ENCODE assay signal across 8 cellular contexts in the genomic region with DNA sequence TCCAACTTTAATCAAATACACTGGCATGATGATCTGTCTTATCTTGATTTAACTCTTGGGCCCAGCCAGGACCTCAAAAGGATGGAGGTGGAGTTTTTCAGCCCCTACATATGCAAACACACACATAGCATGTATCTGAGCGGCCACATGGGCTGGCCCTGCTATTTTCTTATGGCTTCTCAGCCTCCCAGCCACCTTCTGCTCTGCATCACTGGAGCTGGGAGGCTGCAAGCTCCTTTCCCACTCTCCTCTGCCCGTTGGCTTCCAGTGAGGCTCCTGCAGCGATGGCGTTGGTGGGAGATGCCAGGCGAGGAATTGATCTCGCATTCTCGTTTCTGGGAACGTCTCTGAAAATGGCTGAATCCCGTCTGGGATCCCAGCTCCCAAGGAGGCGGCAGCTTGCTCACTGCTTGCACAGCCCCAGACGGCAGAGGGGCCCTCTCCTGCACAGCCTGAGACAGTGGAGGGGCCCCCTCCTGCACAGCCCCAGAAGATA.
DNase-seq lines count a peak whose midpoint lies in the region; ATAC-seq and TF ChIP-seq lines count a peak whose summit lies in the region.

No MANE protein-coding gene starts in this region.

- peak overlapping the region; percentile 86 to 94 (median 93) for H3K27ac Mint-ChIP-seq in nephron

- H3K4me1 ChIP-seq in ACC112 (ENCODE audit: control insufficient read depth, insufficient read depth, low read length, unreplicated experiment) (peaks cover 6% of the 10 kb centered on the region), KMS-11 (ENCODE audit: low read depth, poor library complexity, severe bottlenecking) (peaks cover 9% of the 10 kb centered on the region)

- peak overlapping the region; percentile 88 to 89 (median 88) for H3K4me3 Mint-ChIP-seq in nephron

- H2AFZ ChIP-seq in ACC112 (ENCODE audit: low read length, unreplicated experiment) (no peak overlapping the region), KMS-11 (ENCODE audit: low read depth) (peak overlapping the region; percentile 76; the same call in 1 of the 2 replicates)

- H3K36me3 ChIP-seq in ACC112 (ENCODE audit: insufficient read depth, low read length): no peaks in the 10 kb centered on the region
- no peaks in the 10 kb centered on the region for H3K36me3 ChIP-seq in KMS-11 (ENCODE audit: insufficient read depth)

- TF ChIP-seq CTCF in KMS-11 (conservative IDR thresholded peaks at IDR 0.05; ENCODE audit: low read depth, low read length) (no peak), coronary artery (IDR thresholded peaks at IDR 0.05) (no peak), nephron (IDR thresholded peaks at IDR 0.05; ENCODE audit: unreplicated experiment in 3 of 3) (no peak)

- H3K9ac ChIP-seq in KMS-11: peak overlapping the region; percentile 72; the same call in 1 of the 2 replicates

- H3K4me2 ChIP-seq in KMS-11: peak overlapping the region; percentile 99

- H4K20me1 ChIP-seq in KMS-11 (ENCODE audit: insufficient read depth): no peaks in the 10 kb centered on the region

- DNase-seq in coronary artery (ENCODE audit: low spot score) (no peak), NCI-H187 treated with DMSO at 0.1 percent for 48 hours (lab: John Stamatoyannopoulos, UW) (no peak), globus pallidus (ENCODE audit: low spot score) (no peak)

- H3K27me3 ChIP-seq in ACC112 (ENCODE audit: insufficient read depth, low read length) (peaks cover 5% of the 10 kb centered on the region; the same call in 1 of the 2 replicates), KMS-11 (ENCODE audit: insufficient read depth, low read depth) (peaks cover 47% of the 10 kb centered on the region)

- no peak overlapping the region for H3K27ac ChIP-seq in ACC112 (ENCODE audit: low read depth, low read length)
- H3K27ac ChIP-seq in KMS-11: no peak overlapping the region
- peak overlapping the region; percentile 96 to 98 for H3K27ac ChIP-seq in coronary artery

- peaks cover 5% of the 10 kb centered on the region for H3K27me3 Mint-ChIP-seq in nephron (ENCODE audit: low read depth)

- H3K79me2 ChIP-seq in ACC112 (ENCODE audit: control insufficient read depth, insufficient read depth, low read length, unreplicated experiment) (peaks cover 5% of the 10 kb centered on the region), KMS-11 (ENCODE audit: insufficient read depth, low read depth) (no peaks in the 10 kb centered on the region)

- ATAC-seq in GM21390 (IDR thresholded peaks at IDR 0.05; ENCODE audit: unreplicated experiment) (no peak), GM21619 (IDR thresholded peaks at IDR 0.05; ENCODE audit: unreplicated experiment) (no peak)

- no peaks in the 10 kb centered on the region for H3K9me3 Mint-ChIP-seq in nephron

- no peaks in the 10 kb centered on the region for H3K36me3 Mint-ChIP-seq in nephron (ENCODE audit: low read depth)

- H3K4me3 ChIP-seq in ACC112 (ENCODE audit: low read depth, low read length): peak overlapping the region; percentile 96
- no peak overlapping the region for H3K4me3 ChIP-seq in KMS-11 (IDR thresholded peaks at IDR 0.05; ENCODE audit: insufficient read depth, low read depth, low read length)
- H3K4me3 ChIP-seq in coronary artery: peak overlapping the region; percentile 95

- peaks cover 16% of the 10 kb centered on the region for H3K4me1 Mint-ChIP-seq in nephron

Comparison
In these comparisons a context has a peak if more than half of its experiments do, and no peak if none do; other contexts are left out.
1. H3K27ac ChIP-seq: peak in coronary artery (2 of 2); none in ACC112 (single experiment) and KMS-11 (single experiment).